Comparison of ENCODE assay signal across 15 cellular contexts in genomic region chr1:235735630-235736029, GRCh38.
"Had no signal": no experiment of that assay in that cellular context is flagged by ENCODE, and none has a peak within 500 bp of the region (broad histone marks: within the 10 kb centered on the region; RNA-seq: fewer than 3 reads in every experiment).

No MANE protein-coding gene starts in this region.

- H3K4me3 ChIP-seq: neural progenitor cell, spleen, tibial artery had no signal

- H3K27me3 ChIP-seq: neural progenitor cell, spleen, tibial artery had no signal

- H2AFZ ChIP-seq: neural progenitor cell had no signal

- H3K36me3 ChIP-seq: neural progenitor cell had no signal

- H3K4me2 ChIP-seq: neural progenitor cell had no signal

- H3K27ac ChIP-seq: neural progenitor cell, spleen, tibial artery had no signal

- DNase-seq: activated CD4-positive, alpha-beta T cell treated with anti-CD3 and anti-CD28 coated beads, Interleukin-2, amount 50 U/mL, for 1 hour; activated CD8-positive, alpha-beta memory T cell treated with anti-CD3 and anti-CD28 coated beads for 24 hours; activated naive CD4-positive, alpha-beta T cell treated with Interleukin-2 at 50 U/mL for 16 hours; dermis blood vessel endothelial cell; effector memory CD8-positive, alpha-beta T cell; naive B cell; spleen; stimulated activated CD4-positive, alpha-beta T cell treated with anti-CD3 and anti-CD28 coated beads, Interleukin-1b, Interleukin-23, amount 100 ng/mL, for 48 hours; T-helper 17 cell; tibial artery had no signal

- ATAC-seq: effector memory CD8-positive, alpha-beta T cell; sciatic nerve; T-helper 17 cell; WTC11 had no signal

- H3K9ac ChIP-seq: neural progenitor cell had no signal

- H3K4me1 ChIP-seq: neural progenitor cell, spleen had no signal

- H3K9me3 ChIP-seq: spleen, tibial artery had no signal

- FAIRE-seq: astrocyte, urothelium cell line had no signal
